Comparison of ENCODE assay signal across 23 cellular contexts in the genomic region with DNA sequence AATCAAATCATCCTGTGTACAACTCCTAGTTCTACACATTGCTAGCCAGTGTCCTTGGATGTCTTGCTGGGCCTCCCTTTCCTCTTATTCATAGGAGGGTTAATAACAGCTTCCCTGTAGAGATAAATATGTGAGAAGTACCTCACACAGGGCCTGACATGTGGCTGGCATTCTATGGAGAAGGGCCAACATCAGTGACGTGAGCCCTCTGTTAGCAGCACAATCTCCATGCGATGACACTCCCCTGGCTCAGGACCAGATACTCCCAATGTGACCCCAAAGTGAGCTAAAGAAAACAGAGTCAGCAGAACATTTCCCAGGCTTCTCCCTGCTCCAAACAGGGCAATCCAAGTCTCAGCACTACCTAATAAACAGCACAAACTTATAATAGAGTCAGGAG.
DNase-seq lines count a peak whose midpoint lies in the region; ATAC-seq, FAIRE-seq and TF ChIP-seq lines count a peak whose summit lies in the region.
"Had no signal": no experiment of that assay in that cellular context is flagged by ENCODE, and none has a peak within 500 bp of the region (broad histone marks: within the 10 kb centered on the region; RNA-seq: fewer than 3 reads in every experiment).

No MANE protein-coding gene starts in this region.

- no peak for TF ChIP-seq POLR2A in heart left ventricle (IDR thresholded peaks at IDR 0.05)

- H3K4me1 ChIP-seq in GM23338 (ENCODE audit: insufficient read depth) = no peaks in the 10 kb centered on the region
- H3K4me1 ChIP-seq in astrocyte (ENCODE audit: insufficient read depth, low read length) = no peaks in the 10 kb centered on the region
- peaks cover 0 to 63% (median 21%) of the 10 kb centered on the region in 12 donors for H3K4me1 ChIP-seq in heart left ventricle
- H3K4me1 ChIP-seq: foreskin keratinocyte had no signal

- ATAC-seq in GM23338 (no peak), heart left ventricle (peak; percentile 94 to 97 (median 96)), HG02852 (IDR thresholded peaks at IDR 0.05; ENCODE audit: unreplicated experiment) (no peak), HG03095 (IDR thresholded peaks at IDR 0.05; ENCODE audit: unreplicated experiment) (no peak)
- ATAC-seq: foreskin keratinocyte, left colon, Panc1 had no signal

- H3K27me3 Mint-ChIP-seq in GM23338 (ENCODE audit: insufficient read depth, low read depth, poor library complexity) (peaks cover 2% of the 10 kb centered on the region), astrocyte (ENCODE audit: low read depth, unreplicated experiment) (peaks cover under 1% of the 10 kb centered on the region), nephron (ENCODE audit: low read depth) (no peaks in the 10 kb centered on the region), endothelial cell (ENCODE audit: unreplicated experiment) (no peaks in the 10 kb centered on the region)
- H3K27me3 Mint-ChIP-seq: CD8-positive, alpha-beta memory T cell had no signal

- TF ChIP-seq CTCF in GM23338 (conservative IDR thresholded peaks at IDR 0.05; ENCODE audit: low read depth in 2 of 2) (no peak), astrocyte (IDR thresholded peaks at IDR 0.05; ENCODE audit: insufficient read depth, low read depth, low read length) (no peak), heart left ventricle (IDR thresholded peaks at IDR 0.05) (no peak), nephron (IDR thresholded peaks at IDR 0.05; ENCODE audit: unreplicated experiment in 3 of 3) (no peak), endothelial cell (IDR thresholded peaks at IDR 0.05; ENCODE audit: unreplicated experiment) (no peak)

- H4K20me1 ChIP-seq in GM23338 (replicated peaks; ENCODE audit: insufficient read depth) = no peaks in the 10 kb centered on the region
- H4K20me1 ChIP-seq in astrocyte (ENCODE audit: insufficient read depth, low read length) = no peaks in the 10 kb centered on the region

- H3K27me3 ChIP-seq in GM23338 (ENCODE audit: insufficient read depth) (no peaks in the 10 kb centered on the region), astrocyte (ENCODE audit: insufficient read depth, low read length) (no peaks in the 10 kb centered on the region), heart left ventricle (no peaks in the 10 kb centered on the region)
- H3K27me3 ChIP-seq: foreskin keratinocyte, ovary had no signal

- H3K36me3 Mint-ChIP-seq in GM23338 (ENCODE audit: low read depth) = no peaks in the 10 kb centered on the region
- no peaks in the 10 kb centered on the region for H3K36me3 Mint-ChIP-seq in astrocyte (ENCODE audit: low read depth, unreplicated experiment)
- no peaks in the 10 kb centered on the region for H3K36me3 Mint-ChIP-seq in nephron (ENCODE audit: low read depth)
- no peaks in the 10 kb centered on the region for H3K36me3 Mint-ChIP-seq in endothelial cell (ENCODE audit: low read depth, unreplicated experiment)
- H3K36me3 Mint-ChIP-seq: CD8-positive, alpha-beta memory T cell had no signal

- H2AFZ ChIP-seq in GM23338 (peak overlapping the region; percentile 24; the same call in 1 of the 2 replicates), astrocyte (ENCODE audit: low read depth, low read length) (no peak overlapping the region)

- WGBS in heart left ventricle, 4 donors = 0 to 14% (median 6%) methylated on average over 2 of the region's 2 CpGs

- DNase-seq in GM23338 (ENCODE audit: low spot score) = no peak
- DNase-seq in astrocyte (ENCODE audit: low read depth) = peak; percentile 0
- DNase-seq in heart left ventricle = peak; percentile 69 to 93 (median 85)
- no peak for DNase-seq in GM19239 (ENCODE audit: insufficient read length, low spot score)
- DNase-seq in endothelial cell (ENCODE audit: low spot score) = no peak
- DNase-seq: activated CD4-positive, alpha-beta T cell treated with anti-CD3 and anti-CD28 coated beads for 4 hours; activated CD8-positive, alpha-beta memory T cell treated with anti-CD3 and anti-CD28 coated beads, Interleukin-2, amount 50 U/mL, for 4 hours; activated effector memory CD4-positive, alpha-beta T cell treated with anti-CD3 and anti-CD28 coated beads, Interleukin-2, amount 50 U/mL, for 16 hours; amygdala; CD8-positive, alpha-beta memory T cell; foreskin keratinocyte; NCI-H774; stimulated activated CD4-positive, alpha-beta T cell treated with anti-CD3 and anti-CD28 coated beads, Interleukin-4, amount 100 ng/mL, for 24 hours; substantia nigra had no signal

- 0 out of 2 replicates have a peak, but pooled peaks cover 7% of the 10 kb centered on the region for H3K9me2 ChIP-seq in GM23338 (ENCODE audit: insufficient read depth)

- H3K27ac Mint-ChIP-seq in GM23338 = no peak overlapping the region
- no peak overlapping the region for H3K27ac Mint-ChIP-seq in astrocyte (ENCODE audit: unreplicated experiment)
- peak overlapping the region; percentile 84 to 96 (median 95) for H3K27ac Mint-ChIP-seq in nephron
- no peak overlapping the region for H3K27ac Mint-ChIP-seq in endothelial cell (ENCODE audit: unreplicated experiment)
- H3K27ac Mint-ChIP-seq: CD8-positive, alpha-beta memory T cell had no signal

- H3K36me3 ChIP-seq in GM23338 (ENCODE audit: insufficient read depth) = no peaks in the 10 kb centered on the region
- no peaks in the 10 kb centered on the region for H3K36me3 ChIP-seq in astrocyte (ENCODE audit: insufficient read depth, low read length)
- H3K36me3 ChIP-seq in heart left ventricle = no peaks in the 10 kb centered on the region
- H3K36me3 ChIP-seq: ovary had no signal

- intact Hi-C loops in heart left ventricle (cut with DNase I) = loop anchor here in 1 of 10 donors (10.0 kb wide), 1 partner anchor 1049 kb away; a partner anchor contains a TSS

- H3K4me3 Mint-ChIP-seq in GM23338 = no peak overlapping the region
- no peak overlapping the region for H3K4me3 Mint-ChIP-seq in astrocyte (ENCODE audit: unreplicated experiment)
- no peak overlapping the region for H3K4me3 Mint-ChIP-seq in nephron
- H3K4me3 Mint-ChIP-seq in endothelial cell (ENCODE audit: unreplicated experiment) = no peak overlapping the region
- H3K4me3 Mint-ChIP-seq: CD8-positive, alpha-beta memory T cell had no signal

- H3F3A ChIP-seq in GM23338 (replicated peaks; ENCODE audit: low read depth) = no peaks in the 10 kb centered on the region

- FAIRE-seq in astrocyte (lab: Jason Lieb, UNC) (no peak), GM19239 (lab: Jason Lieb, UNC) (no peak)
- FAIRE-seq: colon had no signal

- H3K4me1 Mint-ChIP-seq in GM23338 (no peaks in the 10 kb centered on the region; the same call in 1 of the 3 replicates), astrocyte (ENCODE audit: low read depth, unreplicated experiment) (no peaks in the 10 kb centered on the region), nephron (peaks cover 77% of the 10 kb centered on the region), endothelial cell (ENCODE audit: unreplicated experiment) (peaks cover 6% of the 10 kb centered on the region)
- H3K4me1 Mint-ChIP-seq: CD8-positive, alpha-beta memory T cell had no signal

- H3K9ac ChIP-seq in astrocyte (ENCODE audit: low read length) = no peak overlapping the region

- H3K79me2 ChIP-seq in GM23338 (replicated peaks; ENCODE audit: insufficient read depth) (no peaks in the 10 kb centered on the region), astrocyte (ENCODE audit: insufficient read depth, low read length) (no peaks in the 10 kb centered on the region)

- H3K9me3 ChIP-seq in astrocyte (ENCODE audit: insufficient read depth, low read depth, low read length) = no peaks in the 10 kb centered on the region
- peaks cover 0 to 6% (median 0%) of the 10 kb centered on the region in 12 donors for H3K9me3 ChIP-seq in heart left ventricle
- H3K9me3 ChIP-seq: ovary had no signal

- no peaks in the 10 kb centered on the region for H3K9me3 Mint-ChIP-seq in GM23338
- H3K9me3 Mint-ChIP-seq in astrocyte (ENCODE audit: unreplicated experiment) = no peaks in the 10 kb centered on the region
- no peaks in the 10 kb centered on the region for H3K9me3 Mint-ChIP-seq in nephron
- H3K9me3 Mint-ChIP-seq in endothelial cell (ENCODE audit: unreplicated experiment) = no peaks in the 10 kb centered on the region

- no peak overlapping the region for H3K27ac ChIP-seq in GM23338 (ENCODE audit: low read depth)
- no peak overlapping the region for H3K27ac ChIP-seq in astrocyte (ENCODE audit: low read depth, low read length)
- peak overlapping the region in 11 of 12 donors; percentile 40 to 80 (median 65) for H3K27ac ChIP-seq in heart left ventricle
- H3K27ac ChIP-seq: foreskin keratinocyte, HL-60, ovary, SK-N-MC had no signal

- no peak overlapping the region for H3K4me2 ChIP-seq in GM23338
- H3K4me2 ChIP-seq in astrocyte (ENCODE audit: low read length) = no peak overlapping the region

- H3K4me3 ChIP-seq in GM23338 = no peak overlapping the region
- no peak overlapping the region for H3K4me3 ChIP-seq in astrocyte (ENCODE audit: insufficient read depth, low read depth, low read length)
- no peak overlapping the region for H3K4me3 ChIP-seq in heart left ventricle
- H3K4me3 ChIP-seq: ovary, SK-N-MC had no signal

TF ChIP-seq in GM23338, 12 proteins besides CTCF, POLR2A, EP300 and RAD21 (continues in another document):
- TF ChIP-seq, protein P1, sequence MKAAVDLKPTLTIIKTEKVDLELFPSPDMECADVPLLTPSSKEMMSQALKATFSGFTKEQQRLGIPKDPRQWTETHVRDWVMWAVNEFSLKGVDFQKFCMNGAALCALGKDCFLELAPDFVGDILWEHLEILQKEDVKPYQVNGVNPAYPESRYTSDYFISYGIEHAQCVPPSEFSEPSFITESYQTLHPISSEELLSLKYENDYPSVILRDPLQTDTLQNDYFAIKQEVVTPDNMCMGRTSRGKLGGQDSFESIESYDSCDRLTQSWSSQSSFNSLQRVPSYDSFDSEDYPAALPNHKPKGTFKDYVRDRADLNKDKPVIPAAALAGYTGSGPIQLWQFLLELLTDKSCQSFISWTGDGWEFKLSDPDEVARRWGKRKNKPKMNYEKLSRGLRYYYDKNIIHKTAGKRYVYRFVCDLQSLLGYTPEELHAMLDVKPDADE (IDR thresholded peaks at IDR 0.05) = no peak
- TF ChIP-seq STAT1 (IDR thresholded peaks at IDR 0.05; ENCODE audit: unreplicated experiment) (no peak), EZH2 (IDR thresholded peaks at IDR 0.05; ENCODE audit: low read depth, unreplicated experiment) (no peak), ZNF331 (CRISPR knock-in tag; IDR thresholded peaks at IDR 0.05; ENCODE audit: low read depth) (no peak), ZNF114 (CRISPR knock-in tag; IDR thresholded peaks at IDR 0.05) (no peak), JUNB (IDR thresholded peaks at IDR 0.05; ENCODE audit: unreplicated experiment) (no peak)

Comparison
In these comparisons a context has a peak if more than half of its experiments do, and no peak if none do; other contexts are left out.
1. ATAC-seq: peak in heart left ventricle (4 of 4); none in GM23338 (single experiment), HG02852 (single experiment) and HG03095 (single experiment).
2. DNase-seq: peak in astrocyte (single experiment) and heart left ventricle (5 of 5); none in GM23338 (single experiment), GM19239 (single experiment) and endothelial cell (single experiment).
3. H3K27ac ChIP-seq: peak in heart left ventricle (11 of 12); none in GM23338 (single experiment) and astrocyte (single experiment).
4. H3K27ac Mint-ChIP-seq: peak in nephron (3 of 3); none in GM23338 (single experiment), astrocyte (single experiment) and endothelial cell (single experiment).